Comparison of ENCODE assay signal across 8 cellular contexts in the genomic region with DNA sequence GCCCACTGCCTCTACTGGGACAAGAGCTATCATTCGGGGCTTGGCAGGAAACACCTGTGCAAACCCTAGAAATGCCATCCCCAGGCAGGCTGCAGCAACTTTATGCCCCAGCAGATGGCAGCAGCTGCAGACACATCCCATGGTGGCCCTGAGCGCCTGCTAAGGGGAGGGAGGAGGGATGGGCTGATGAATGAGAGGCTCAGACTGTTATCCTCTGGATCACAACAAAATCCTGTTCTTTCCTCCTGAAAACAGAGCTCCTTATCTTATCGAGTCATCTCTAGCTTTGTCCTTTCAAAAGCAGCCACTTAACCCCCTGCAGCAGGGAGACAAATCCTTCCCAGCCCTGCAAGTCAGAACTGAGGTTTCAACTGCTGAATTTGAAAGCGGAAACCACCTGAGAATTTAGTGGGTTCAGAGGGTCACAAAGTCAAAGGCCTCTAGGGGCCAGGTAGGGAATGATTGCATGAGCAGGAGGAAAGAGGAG.
DNase-seq lines count a peak whose midpoint lies in the region; ATAC-seq, FAIRE-seq and TF ChIP-seq lines count a peak whose summit lies in the region.

No MANE protein-coding gene starts in this region.

- H3K4me1 Mint-ChIP-seq in MCF 10A (ENCODE audit: insufficient read depth, unreplicated experiment) = no peaks in the 10 kb centered on the region
- peaks cover 0 to 6% of the 10 kb centered on the region in 2 donors for H3K4me1 Mint-ChIP-seq in immature natural killer cell

- no peak overlapping the region for H3K4me3 Mint-ChIP-seq in MCF 10A (ENCODE audit: unreplicated experiment)
- no peak overlapping the region for H3K4me3 Mint-ChIP-seq in immature natural killer cell

- POLR2A ChIA-PET in A549 (lab: Yijun Ruan, JAX) = no interaction called here
- POLR2A ChIA-PET in MCF 10A (lab: Yijun Ruan, JAX) = interaction anchor here (1.1 to 2.1 kb wide), 3 partner anchors 76 to 947 kb away, joined by 3 to 5 read pairs (median 3); no protein-coding TSS in a partner anchor

- ATAC-seq in A549 = peak; percentile 97 to 99
- peak; percentile 83 for ATAC-seq in HG02943 (IDR thresholded peaks at IDR 0.05; ENCODE audit: low read depth, unreplicated experiment)

- no peak for TF ChIP-seq EP300 in A549 (IDR thresholded peaks at IDR 0.05)

- H3K9me3 Mint-ChIP-seq in MCF 10A (ENCODE audit: unreplicated experiment) (no peaks in the 10 kb centered on the region), immature natural killer cell (no peaks in the 10 kb centered on the region)

- no peaks in the 10 kb centered on the region for H3K36me3 Mint-ChIP-seq in MCF 10A (ENCODE audit: insufficient read depth, unreplicated experiment)
- H3K36me3 Mint-ChIP-seq in immature natural killer cell = no peaks in the 10 kb centered on the region

- 22% methylated on average over 4 of the region's 4 CpGs for WGBS in A549 (ENCODE audit: missing lambda C conversion rate)

- H3K9me3 ChIP-seq in A549 = 0 out of 3 replicates have a peak, but pooled peaks cover 6% of the 10 kb centered on the region

- H3K4me2 ChIP-seq in A549 = no peak overlapping the region

- H3K27ac Mint-ChIP-seq in MCF 10A (ENCODE audit: low read depth, unreplicated experiment) (no peak overlapping the region), immature natural killer cell (no peak overlapping the region)

- DNase-seq in A549 (ENCODE audit: low read depth in 1 of 2, low spot score in 1 of 2) = peak; percentile 63 to 67
- DNase-seq in GM18507 (ENCODE audit: extremely low spot score, insufficient read length, low read depth) = peak; percentile 60
- peak; percentile 16 for DNase-seq in NCI-H146 treated with DMSO at 0.1 percent for 48 hours (lab: John Stamatoyannopoulos, UW; ENCODE audit: unreplicated experiment)
- DNase-seq in MCF 10A (ENCODE audit: unreplicated experiment) = peak; percentile 79
- DNase-seq in immature natural killer cell = peak; percentile 39 to 43 (median 41)
- DNase-seq in stimulated activated CD4-positive, alpha-beta T cell treated with anti-CD3 and anti-CD28 coated beads, Interleukin-15, amount 100 ng/mL, for 24 hours = peak; percentile 86

- no peak overlapping the region for H3K27ac ChIP-seq in A549

- TF ChIP-seq RAD21 in A549 (conservative IDR thresholded peaks at IDR 0.05 in 1 of 2, IDR thresholded peaks at IDR 0.05 in 1 of 2) = peak; percentile 83 to 87

- TF ChIP-seq CTCF in A549 (IDR thresholded peaks at IDR 0.05) (peak; percentile 76), WI38 (IDR thresholded peaks at IDR 0.05; ENCODE audit: low read depth, low read length) (peak; percentile 70), MCF 10A (IDR thresholded peaks at IDR 0.05; ENCODE audit: unreplicated experiment) (peak; percentile 87)

- CTCF ChIA-PET in A549 (lab: Yijun Ruan, JAX) (interaction anchor here (0.5 to 12.7 kb wide), 55 partner anchors 9 to 1966 kb away, joined by 3 to 157 read pairs (median 4); a partner anchor contains a TSS), MCF 10A (lab: Yijun Ruan, JAX) (interaction anchor here (0.6 to 11.6 kb wide), 56 partner anchors 9 to 1210 kb away, joined by 3 to 130 read pairs (median 5); no protein-coding TSS in a partner anchor)

- TF ChIP-seq POLR2A in A549 (IDR thresholded peaks at IDR 0.05; ENCODE audit: low read length) = no peak

- H3K4me3 ChIP-seq in A549 (no peak overlapping the region), WI38 (ENCODE audit: low read depth, low read length) (no peak overlapping the region)

- BruUV-seq in MCF 10A (replicated peaks; lab: Mats Ljungman, UMichigan) = no TSS peak

- intact Hi-C loops in MCF 10A (cut with micrococcal nuclease) = loop anchor here (1.0 to 5.0 kb wide), 4 partner anchors 82 to 1211 kb away; no protein-coding TSS in a partner anchor

- FAIRE-seq in A549 (lab: Jason Lieb, UNC) (peak; percentile 28), GM18507 (lab: Jason Lieb, UNC) (peak; percentile 95)

- peaks cover 4% of the 10 kb centered on the region for H3K27me3 Mint-ChIP-seq in MCF 10A (ENCODE audit: insufficient read depth, unreplicated experiment)
- H3K27me3 Mint-ChIP-seq in immature natural killer cell (ENCODE audit: low read depth in 3 of 3) = peaks cover 0 to 5% (median 4%) of the 10 kb centered on the region in 3 donors

- H3K4me1 ChIP-seq in A549 = no peaks in the 10 kb centered on the region

TF ChIP-seq in A549, 52 proteins besides CTCF, POLR2A, EP300 and RAD21:
- TF ChIP-seq SMC3 (IDR thresholded peaks at IDR 0.05) (peak; percentile 88), NFE2L2 (conservative IDR thresholded peaks at IDR 0.05; ENCODE audit: low read length) (no peak)

Comparison
In these comparisons a context has a peak if more than half of its experiments do, and no peak if none do; other contexts are left out.
1. DNase-seq: peak in every context shown above with its lines; median percentile 86 in stimulated activated CD4-positive, alpha-beta T cell treated with anti-CD3 and anti-CD28 coated beads, Interleukin-15, amount 100 ng/mL, for 24 hours; 79 in MCF 10A; 65 in A549; 60 in GM18507; 41 in immature natural killer cell; 16 in NCI-H146 treated with DMSO at 0.1 percent for 48 hours.